ENCODE assay signal across 9 cellular contexts in the genomic region with DNA sequence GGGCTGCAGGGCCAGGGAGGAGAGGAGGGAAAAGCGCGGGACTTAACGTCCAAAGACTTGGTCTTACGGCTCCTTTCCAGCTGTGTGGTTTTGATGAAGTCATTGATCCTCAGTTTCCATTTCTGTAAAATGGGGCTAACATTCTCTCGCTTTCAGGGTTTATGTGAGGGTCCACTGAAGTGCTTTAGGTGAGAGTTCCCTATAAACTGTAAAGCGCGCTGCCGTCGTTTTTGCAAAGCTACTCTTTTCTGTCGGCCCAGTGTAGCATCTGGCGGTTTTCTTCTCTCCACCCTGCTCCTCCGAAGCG. TPM values are rescaled to one million over a fixed set of nuclear protein-coding genes. Genes with fewer than 3 reads are reported as not detected.
DNase-seq lines count a peak whose midpoint lies in the region; ATAC-seq and TF ChIP-seq lines count a peak whose summit lies in the region.
"Had no signal": no experiment of that assay in that cellular context is flagged by ENCODE, and none has a peak within 500 bp of the region (broad histone marks: within the 10 kb centered on the region; RNA-seq: fewer than 3 reads in every experiment).

No MANE protein-coding gene starts in this region.

- peaks cover 26% of the 10 kb centered on the region for H3K36me3 Mint-ChIP-seq in activated T-helper 2 cell treated with anti-CD3 and anti-CD28 coated beads, Interferon-gamma antibody, Interleukin-2, Interleukin-4, amounts not matched to agents 10 μg/mL and 5 μg/mL and 100 μg/mL, durations not matched to agents 14 hours and 24 hours and 36 hours (ENCODE audit: low read depth)
- peaks cover 5 to 16% (median 8%) of the 10 kb centered on the region in 3 donors for H3K36me3 Mint-ChIP-seq in immature natural killer cell

- H3K9me2 ChIP-seq in SK-N-SH: no peaks in the 10 kb centered on the region

- no peak for TF ChIP-seq EP300 in SK-N-SH (IDR thresholded peaks at IDR 0.05; ENCODE audit: borderline replicate concordance in 1 of 2, low read depth in 1 of 2, low read length in 1 of 2)

- H3F3A ChIP-seq in SK-N-SH (replicated peaks; ENCODE audit: insufficient read depth): no peaks in the 10 kb centered on the region

- no peak for TF ChIP-seq CTCF in SK-N-SH (IDR thresholded peaks at IDR 0.05)

- DNase-seq in SK-N-SH (no peak), immature natural killer cell (no peak)
- no peak for DNase-seq in activated T-helper 2 cell treated with anti-CD3 and anti-CD28 coated beads, Interferon-gamma antibody, Interleukin-2, Interleukin-4, amounts not matched to agents 10 μg/mL and 5 μg/mL and 100 μg/mL, durations not matched to agents 14 hours and 24 hours and 36 hours (ENCODE audit: low spot score)

- H3K9ac ChIP-seq in SK-N-SH (peak overlapping the region; percentile 62), stomach smooth muscle (ENCODE audit: low read length in 2 of 2) (peak overlapping the region; percentile 59 to 60)

- peaks cover 4 to 15% of the 10 kb centered on the region in 2 experiments; a peak in 1 of 4 replicates for H3K4me1 ChIP-seq in SK-N-SH (ENCODE audit: control insufficient read depth in 1 of 2, insufficient read depth in 2 of 2, low read depth in 1 of 2, low read length in 1 of 2)
- peaks cover 19% of the 10 kb centered on the region for H3K4me1 ChIP-seq in stomach smooth muscle (ENCODE audit: control insufficient read depth, insufficient read depth, low read length)

- H3K36me3 ChIP-seq in SK-N-SH (replicated peaks in 1 of 2; ENCODE audit: control insufficient read depth in 1 of 2, insufficient read depth in 2 of 2, low read length in 1 of 2) (peaks cover 14 to 26% of the 10 kb centered on the region in 2 experiments), stomach smooth muscle (ENCODE audit: control insufficient read depth in 2 of 2, insufficient read depth in 2 of 2, low read length in 2 of 2) (peaks cover 0 to 17% of the 10 kb centered on the region in 2 donors)

- no peak for ATAC-seq in SK-N-SH treated with all-trans-retinoic acid at 6 μM for 48 hours
- no peak for ATAC-seq in HG03135 (IDR thresholded peaks at IDR 0.05; ENCODE audit: unreplicated experiment)
- ATAC-seq in HG02840 (IDR thresholded peaks at IDR 0.05; ENCODE audit: low FRiP score, unreplicated experiment): no peak
- no peak for ATAC-seq in HG02763 (IDR thresholded peaks at IDR 0.05; ENCODE audit: unreplicated experiment)

- H3K4me2 ChIP-seq in SK-N-SH: peak overlapping the region; percentile 96

- no peaks in the 10 kb centered on the region for H3K27me3 Mint-ChIP-seq in activated T-helper 2 cell treated with anti-CD3 and anti-CD28 coated beads, Interferon-gamma antibody, Interleukin-2, Interleukin-4, amounts not matched to agents 10 μg/mL and 5 μg/mL and 100 μg/mL, durations not matched to agents 14 hours and 24 hours and 36 hours (ENCODE audit: low read depth)
- peaks cover 0 to 7% (median 0%) of the 10 kb centered on the region in 3 donors for H3K27me3 Mint-ChIP-seq in immature natural killer cell (ENCODE audit: low read depth in 3 of 3)

- intact Hi-C loops in activated T-helper 2 cell treated with anti-CD3 and anti-CD28 coated beads, Interferon-gamma antibody, Interleukin-2, Interleukin-4, amounts not matched to agents 10 μg/mL and 5 μg/mL and 100 μg/mL, durations not matched to agents 14 hours and 24 hours and 36 hours (cut with micrococcal nuclease): loop anchor here (1.0 kb wide), 5 partner anchors 36 to 423 kb away; partner anchors contain the start of genes CHP1, RMDN3, SPINT1 and VPS18

- POLR2A ChIA-PET in SK-N-SH (lab: Yijun Ruan, JAX): interaction anchor here (0.8 kb wide), 1 partner anchor 26 kb away, joined by 3 read pairs; no protein-coding TSS in a partner anchor

- CTCF ChIA-PET in SK-N-SH (lab: Yijun Ruan, JAX): interaction anchor here (0.5 to 2.9 kb wide), 6 partner anchors 25 to 129 kb away, joined by 3 to 11 read pairs (median 3); partner anchors contain the start of gene RHOV

- peaks cover 18% of the 10 kb centered on the region for H3K4me1 Mint-ChIP-seq in activated T-helper 2 cell treated with anti-CD3 and anti-CD28 coated beads, Interferon-gamma antibody, Interleukin-2, Interleukin-4, amounts not matched to agents 10 μg/mL and 5 μg/mL and 100 μg/mL, durations not matched to agents 14 hours and 24 hours and 36 hours (ENCODE audit: low read depth)
- peaks cover 25 to 35% of the 10 kb centered on the region in 2 donors for H3K4me1 Mint-ChIP-seq in immature natural killer cell

- H3K27ac Mint-ChIP-seq in activated T-helper 2 cell treated with anti-CD3 and anti-CD28 coated beads, Interferon-gamma antibody, Interleukin-2, Interleukin-4, amounts not matched to agents 10 μg/mL and 5 μg/mL and 100 μg/mL, durations not matched to agents 14 hours and 24 hours and 36 hours: peak overlapping the region; percentile 63
- peak overlapping the region; percentile 69 to 98 (median 97) for H3K27ac Mint-ChIP-seq in immature natural killer cell

- H3K27me3 ChIP-seq in SK-N-SH (ENCODE audit: insufficient read depth) (no peaks in the 10 kb centered on the region), stomach smooth muscle (ENCODE audit: control insufficient read depth in 1 of 2, insufficient read depth in 2 of 2, low read length in 2 of 2) (no peaks in the 10 kb centered on the region)

- H3K4me3 Mint-ChIP-seq in activated T-helper 2 cell treated with anti-CD3 and anti-CD28 coated beads, Interferon-gamma antibody, Interleukin-2, Interleukin-4, amounts not matched to agents 10 μg/mL and 5 μg/mL and 100 μg/mL, durations not matched to agents 14 hours and 24 hours and 36 hours (ENCODE audit: low read depth): peak overlapping the region; percentile 96
- H3K4me3 Mint-ChIP-seq in immature natural killer cell: peak overlapping the region; percentile 98 to 99 (median 99)

- peaks cover 58% of the 10 kb centered on the region for H3K79me2 ChIP-seq in SK-N-SH (ENCODE audit: insufficient read depth)

- peak overlapping the region; percentile 94 to 98 for H3K4me3 ChIP-seq in SK-N-SH (ENCODE audit: low read depth in 2 of 2, low read length in 1 of 2)
- H3K4me3 ChIP-seq in stomach smooth muscle (ENCODE audit: low read length in 2 of 2): peak overlapping the region; percentile 100

- H3K9me3 ChIP-seq in SK-N-SH: no peaks in the 10 kb centered on the region
- no peaks in the 10 kb centered on the region for H3K9me3 ChIP-seq in stomach smooth muscle (ENCODE audit: control insufficient read depth in 2 of 2, low read length in 2 of 2)

- H3K27ac ChIP-seq in SK-N-SH (ENCODE audit: low read depth in 2 of 2, low read length in 1 of 2): peak overlapping the region in 1 of 2 experiments; percentile 68; a peak in 1 of 4 replicates
- H3K27ac ChIP-seq in stomach smooth muscle (ENCODE audit: low read length): no peak overlapping the region

- peak overlapping the region; percentile 85; the same call in 1 of the 2 replicates for H2AFZ ChIP-seq in SK-N-SH (ENCODE audit: low read depth)

- no peaks in the 10 kb centered on the region for H3K9me3 Mint-ChIP-seq in activated T-helper 2 cell treated with anti-CD3 and anti-CD28 coated beads, Interferon-gamma antibody, Interleukin-2, Interleukin-4, amounts not matched to agents 10 μg/mL and 5 μg/mL and 100 μg/mL, durations not matched to agents 14 hours and 24 hours and 36 hours
- no peaks in the 10 kb centered on the region for H3K9me3 Mint-ChIP-seq in immature natural killer cell

- 15% methylated on average over 13 of the region's 13 CpGs for WGBS in SK-N-SH (ENCODE audit: low lambda C conversion rate)

- H4K20me1 ChIP-seq in SK-N-SH (ENCODE audit: insufficient read depth): no peaks in the 10 kb centered on the region

- TF ChIP-seq RAD21 in SK-N-SH (IDR thresholded peaks at IDR 0.05; ENCODE audit: low read length): no peak

TF ChIP-seq in SK-N-SH, 30 proteins besides CTCF, POLR2A, EP300 and RAD21 (continues in another document):
- no peak for TF ChIP-seq YY1 (IDR thresholded peaks at IDR 0.05; ENCODE audit: low read depth)

TF ChIP-seq in SK-N-SH treated with all-trans-retinoic acid at 6 μM for 48 hours, 23 proteins besides CTCF, POLR2A, EP300 and RAD21:
- TF ChIP-seq ISL1 (CRISPR knock-in tag; IDR thresholded peaks at IDR 0.05): no peak
- TF ChIP-seq ESRRG (CRISPR knock-in tag; IDR thresholded peaks at IDR 0.05): no peak
- no peak for TF ChIP-seq ARNTL (CRISPR knock-in tag; IDR thresholded peaks at IDR 0.05; ENCODE audit: borderline replicate concordance, low read depth)

RNA-seq across cellular contexts. Expression of gene DNAJC17, which starts 0.6 kb away (rescaled TPM):
- polyA plus RNA-seq in SK-N-SH (2012; rRNA removed) (53.1 and 61.6 TPM in 2 replicates), immature natural killer cell (10 to 100 TPM; 25.6 to 62.8 (median 34.7) TPM)
- 48.6 and 49.2 TPM in 2 replicates for polyA plus RNA-seq in SK-N-SH (2012; cell fraction: cytosol; rRNA removed)
- polyA plus RNA-seq in SK-N-SH (2012; cell fraction: nucleus; rRNA removed): 96.1 and 113 TPM in 2 replicates
- total RNA-seq in activated T-helper 2 cell treated with anti-CD3 and anti-CD28 coated beads, Interferon-gamma antibody, Interleukin-2, Interleukin-4, amounts not matched to agents 10 μg/mL and 5 μg/mL and 100 μg/mL, durations not matched to agents 14 hours and 24 hours and 36 hours: 44.4 and 48.0 TPM in 2 replicates

RNA-seq across cellular contexts. Expression of gene ZFYVE19, which starts 1.0 kb away (rescaled TPM):
- 35.5 and 37.8 TPM in 2 replicates for polyA plus RNA-seq in SK-N-SH (2012; rRNA removed)
- 16.8 and 22.1 TPM in 2 replicates for polyA plus RNA-seq in SK-N-SH (2012; cell fraction: cytosol; rRNA removed)
- polyA plus RNA-seq in SK-N-SH (2012; cell fraction: nucleus; rRNA removed): 141 and 176 TPM in 2 replicates
- 37.6 and 39.3 TPM in 2 replicates for total RNA-seq in activated T-helper 2 cell treated with anti-CD3 and anti-CD28 coated beads, Interferon-gamma antibody, Interleukin-2, Interleukin-4, amounts not matched to agents 10 μg/mL and 5 μg/mL and 100 μg/mL, durations not matched to agents 14 hours and 24 hours and 36 hours
- polyA plus RNA-seq in immature natural killer cell: 10 to 100 TPM; 12.8 to 22.0 (median 20.9) TPM

RNA-seq across cellular contexts. Expression of gene PPP1R14D, which starts 20.7 kb away (rescaled TPM):
- polyA plus RNA-seq in SK-N-SH (2012; rRNA removed): not detected in 2 replicates
- polyA plus RNA-seq in SK-N-SH (2012; cell fraction: cytosol; rRNA removed): not detected in 2 replicates
- not detected in 2 replicates for polyA plus RNA-seq in SK-N-SH (2012; cell fraction: nucleus; rRNA removed)
- total RNA-seq in activated T-helper 2 cell treated with anti-CD3 and anti-CD28 coated beads, Interferon-gamma antibody, Interleukin-2, Interleukin-4, amounts not matched to agents 10 μg/mL and 5 μg/mL and 100 μg/mL, durations not matched to agents 14 hours and 24 hours and 36 hours: not detected in 2 replicates
- not detected for polyA plus RNA-seq in immature natural killer cell
- total RNA-seq: dermis microvascular lymphatic vessel endothelial cell had no signal

RNA-seq across cellular contexts. Expression of gene SPINT1, which starts 36.0 kb away (rescaled TPM):
- 0.58 and 2.0 TPM in 2 replicates for polyA plus RNA-seq in SK-N-SH (2012; rRNA removed)
- polyA plus RNA-seq in SK-N-SH (2012; cell fraction: cytosol; rRNA removed): 0.55 and 1.2 TPM in 2 replicates
- polyA plus RNA-seq in SK-N-SH (2012; cell fraction: nucleus; rRNA removed): 1.8 and 2.0 TPM in 2 replicates
- 22.5 and 24.5 TPM in 2 replicates for total RNA-seq in activated T-helper 2 cell treated with anti-CD3 and anti-CD28 coated beads, Interferon-gamma antibody, Interleukin-2, Interleukin-4, amounts not matched to agents 10 μg/mL and 5 μg/mL and 100 μg/mL, durations not matched to agents 14 hours and 24 hours and 36 hours
- polyA plus RNA-seq in immature natural killer cell: 1 to 10 TPM in 2 of 3 donors, under 1 TPM in 1; 0.48 to 3.9 (median 1.8) TPM

RNA-seq across cellular contexts. Expression of gene C15orf62, which starts 38.1 kb away (rescaled TPM):
- polyA plus RNA-seq in SK-N-SH (2012; rRNA removed) (0.06 TPM in 1 of 2 replicates, not detected in the other), immature natural killer cell (under 1 TPM in 2 of 3 donors, not detected in 1; 0.08 to 0.12 TPM)
- polyA plus RNA-seq in SK-N-SH (2012; cell fraction: cytosol; rRNA removed): 0.01 and 0.03 TPM in 2 replicates
- 0.08 and 0.19 TPM in 2 replicates for polyA plus RNA-seq in SK-N-SH (2012; cell fraction: nucleus; rRNA removed)
- 0.48 and 0.76 TPM in 2 replicates for total RNA-seq in activated T-helper 2 cell treated with anti-CD3 and anti-CD28 coated beads, Interferon-gamma antibody, Interleukin-2, Interleukin-4, amounts not matched to agents 10 μg/mL and 5 μg/mL and 100 μg/mL, durations not matched to agents 14 hours and 24 hours and 36 hours
